15 cellular contexts compared by ENCODE assay signal in the genomic region with DNA sequence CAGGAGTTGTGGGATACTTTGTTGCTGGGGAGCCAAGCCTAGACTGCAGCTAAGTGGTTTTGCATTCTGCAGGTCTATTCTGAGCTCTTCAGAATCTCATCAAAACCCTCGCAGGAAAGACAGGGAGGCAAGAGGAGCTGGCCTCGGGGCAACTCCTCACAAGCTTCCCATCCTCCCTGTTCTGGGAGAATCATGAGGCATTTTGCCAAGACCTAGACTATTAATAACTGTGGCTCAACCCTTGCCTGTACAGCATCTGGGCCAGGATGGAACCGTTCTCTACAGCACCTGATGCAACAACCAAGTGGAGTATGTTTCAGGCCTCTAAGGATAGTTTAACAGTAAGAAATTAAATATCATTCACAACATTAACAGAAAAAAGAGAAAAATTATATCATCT. TPM values are rescaled to one million over a fixed set of nuclear protein-coding genes. Genes with fewer than 3 reads are reported as not detected.
DNase-seq lines count a peak whose midpoint lies in the region; ATAC-seq, FAIRE-seq and TF ChIP-seq lines count a peak whose summit lies in the region.
"Had no signal": no experiment of that assay in that cellular context is flagged by ENCODE, and none has a peak within 500 bp of the region (broad histone marks: within the 10 kb centered on the region; RNA-seq: fewer than 3 reads in every experiment).

No MANE protein-coding gene starts in this region.

- FAIRE-seq in RCC 7860 (lab: Jason Lieb, UNC): no peak
- FAIRE-seq: GM12892 had no signal

- H3K36me3 Mint-ChIP-seq in stimulated activated effector memory CD8-positive, alpha-beta T cell treated with anti-CD3 and anti-CD28 coated beads, Interleukin-12 subunit alpha, Interleukin-12 subunit beta, amount 100 ng/mL, for 72 hours: no peaks in the 10 kb centered on the region

- H3K4me1 Mint-ChIP-seq in stimulated activated effector memory CD8-positive, alpha-beta T cell treated with anti-CD3 and anti-CD28 coated beads, Interleukin-12 subunit alpha, Interleukin-12 subunit beta, amount 100 ng/mL, for 72 hours: peaks cover 14% of the 10 kb centered on the region

- TF ChIP-seq CTCF in fibroblast of mammary gland (conservative IDR thresholded peaks at IDR 0.05; ENCODE audit: control insufficient read depth, insufficient read depth, low read depth, low read length): no peak

- DNase-seq in G401 (ENCODE audit: low spot score) (peak; percentile 30), RCC 7860 (ENCODE audit: low spot score) (peak; percentile 6), fibroblast of mammary gland (ENCODE audit: low read depth) (peak; percentile 60), occipital lobe (lab: John Stamatoyannopoulos, UW) (peak; percentile 10), posterior cingulate gyrus (no peak), activated T-cell treated with anti-CD3 and anti-CD28 coated beads for 4 hours (no peak), LoVo (ENCODE audit: low spot score) (no peak)
- DNase-seq in stimulated activated effector memory CD8-positive, alpha-beta T cell treated with anti-CD3 and anti-CD28 coated beads, Interleukin-12 subunit alpha, Interleukin-12 subunit beta, amount 100 ng/mL, for 72 hours (ENCODE audit: low spot score in 2 of 2): no peak
- DNase-seq: activated naive CD4-positive, alpha-beta T cell treated with anti-CD3 and anti-CD28 coated beads for 36 hours; caudate nucleus; NCI-H1694 treated with DMSO at 0.1 percent for 48 hours; NK-92 treated with Interleukin-12 subunit alpha and Interleukin-12 subunit beta, amount 100 ng/mL, for 24 hours had no signal

- H3K27ac Mint-ChIP-seq in stimulated activated effector memory CD8-positive, alpha-beta T cell treated with anti-CD3 and anti-CD28 coated beads, Interleukin-12 subunit alpha, Interleukin-12 subunit beta, amount 100 ng/mL, for 72 hours: no peak overlapping the region
- H3K27ac Mint-ChIP-seq: activated naive CD4-positive, alpha-beta T cell treated with anti-CD3 and anti-CD28 coated beads for 36 hours had no signal

- no peak overlapping the region for H3K4me3 ChIP-seq in fibroblast of mammary gland (ENCODE audit: control insufficient read depth, low read depth, low read length)

- intact Hi-C loops in posterior cingulate gyrus (cut with DNase I): no loop called here

- no peak overlapping the region for H3K4me3 Mint-ChIP-seq in stimulated activated effector memory CD8-positive, alpha-beta T cell treated with anti-CD3 and anti-CD28 coated beads, Interleukin-12 subunit alpha, Interleukin-12 subunit beta, amount 100 ng/mL, for 72 hours
- H3K4me3 Mint-ChIP-seq: activated naive CD4-positive, alpha-beta T cell treated with anti-CD3 and anti-CD28 coated beads for 36 hours had no signal

- H3K9me3 Mint-ChIP-seq in stimulated activated effector memory CD8-positive, alpha-beta T cell treated with anti-CD3 and anti-CD28 coated beads, Interleukin-12 subunit alpha, Interleukin-12 subunit beta, amount 100 ng/mL, for 72 hours: no peaks in the 10 kb centered on the region

- in situ Hi-C loops in G401 (cut with HindIII; ENCODE audit: low sequenced_read_pairs): no loop called here

- ATAC-seq in stimulated activated effector memory CD8-positive, alpha-beta T cell treated with anti-CD3 and anti-CD28 coated beads, Interleukin-12 subunit alpha, Interleukin-12 subunit beta, amount 100 ng/mL, for 72 hours: no peak
- ATAC-seq: SK-N-SH treated with all-trans-retinoic acid at 6 μM for 48 hours had no signal

RNA-seq across cellular contexts. Expression of a gene that starts 20.2 kb away (rescaled TPM):
- 2.2 and 5.0 TPM in 2 replicates for total RNA-seq in G401 (2014; rRNA removed; shearing (Covaris generic))
- 2.7 TPM for total RNA-seq in occipital lobe
- total RNA-seq: activated naive CD4-positive, alpha-beta T cell treated with anti-CD3 and anti-CD28 coated beads for 36 hours; Daoy had no signal

RNA-seq across cellular contexts. Expression of a gene that starts 25.4 kb away (rescaled TPM):
- 28.6 and 31.1 TPM in 2 replicates for total RNA-seq in G401 (2014; rRNA removed; shearing (Covaris generic))
- total RNA-seq in occipital lobe: 26.5 TPM

Comparison
In these comparisons a context has a peak if more than half of its experiments do, and no peak if none do; other contexts are left out.
1. DNase-seq: peak in G401 (single experiment), RCC 7860 (single experiment), fibroblast of mammary gland (single experiment) and occipital lobe (single experiment); none in posterior cingulate gyrus (0 of 10), stimulated activated effector memory CD8-positive, alpha-beta T cell treated with anti-CD3 and anti-CD28 coated beads, Interleukin-12 subunit alpha, Interleukin-12 subunit beta, amount 100 ng/mL, for 72 hours (0 of 2), activated T-cell treated with anti-CD3 and anti-CD28 coated beads for 4 hours (single experiment) and LoVo (single experiment).